ENCODE assay signal across 7 cellular contexts in the genomic region with DNA sequence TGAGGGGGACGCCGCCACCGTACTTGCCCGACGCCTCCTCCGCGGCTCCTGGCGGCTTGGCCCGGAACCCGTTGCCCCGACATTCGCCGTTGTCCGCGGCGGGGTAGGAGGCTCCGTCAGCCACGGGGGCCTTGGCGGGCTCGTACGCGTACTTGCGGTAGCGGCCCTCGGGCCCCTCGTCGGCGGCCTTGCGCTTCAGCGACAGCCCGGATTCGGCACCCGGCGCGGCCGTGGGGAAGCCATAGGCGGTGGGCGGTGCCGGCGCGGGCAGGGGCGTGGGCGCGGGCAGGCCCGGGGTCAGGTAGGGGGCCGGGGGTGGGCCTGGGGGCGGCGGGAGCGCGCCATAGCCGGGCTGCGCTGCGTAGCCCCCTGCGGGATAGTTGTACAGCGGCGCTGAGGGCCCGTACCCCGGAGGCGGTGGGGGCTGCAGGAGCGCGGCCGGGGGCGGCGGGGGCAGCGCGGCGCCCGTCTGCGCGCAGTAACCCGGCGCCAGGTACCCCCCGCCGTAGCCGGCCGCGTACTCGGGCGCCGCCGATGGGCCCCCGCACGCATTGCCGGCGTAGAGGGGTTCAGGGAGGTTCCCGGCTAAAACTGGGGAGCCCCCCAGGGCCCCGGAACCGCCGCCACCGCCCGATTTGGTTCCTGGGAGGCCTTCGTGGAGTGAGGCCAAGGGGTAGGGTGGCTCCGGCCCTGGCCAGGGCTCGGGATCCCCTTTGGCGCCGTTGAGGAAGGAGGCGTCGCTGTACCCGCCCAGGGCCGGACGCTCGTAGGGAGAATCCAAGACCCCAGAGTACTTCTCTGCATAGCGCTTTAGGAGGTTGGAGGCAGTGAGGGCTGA. TPM values are rescaled to one million over a fixed set of nuclear protein-coding genes. Genes with fewer than 3 reads are reported as not detected.
DNase-seq lines count a peak whose midpoint lies in the region; ATAC-seq and TF ChIP-seq lines count a peak whose summit lies in the region.

No MANE protein-coding gene starts in this region.

- no peak overlapping the region for H3K4me2 ChIP-seq in PC-9

- intact Hi-C loops in activated T-helper 2 cell treated with anti-CD3 and anti-CD28 coated beads, Interferon-gamma antibody, Interleukin-2, Interleukin-4, amounts not matched to agents 10 μg/mL and 5 μg/mL and 100 μg/mL, durations not matched to agents 14 hours and 24 hours and 36 hours (cut with micrococcal nuclease) = loop anchor here (5.0 to 10.0 kb wide), 2 partner anchors 227 to 399 kb away; a partner anchor contains a TSS
- intact Hi-C loops in PC-9 (cut with micrococcal nuclease; ENCODE audit: unreplicated experiment) = loop anchor here (5.0 kb wide), 3 partner anchors 399 to 994 kb away; a partner anchor contains a TSS

- no peaks in the 10 kb centered on the region for H3F3A ChIP-seq in PC-9 (ENCODE audit: insufficient read depth, low read depth)

- peak; percentile 22 to 24 for ATAC-seq in stimulated activated naive B cell treated with anti-CD40 and anti-IgM and Interleukin-4, amounts not matched to agents 10 μg/mL and 1 μg/mL and 100 μg/mL, for 72 hours (replicated peaks)

- H3K36me3 ChIP-seq in KOPT-K1 (ENCODE audit: insufficient read depth, low read length) = no peaks in the 10 kb centered on the region
- H3K36me3 ChIP-seq in iPS-18a (ENCODE audit: control insufficient read depth, low read depth, low read length) = no peaks in the 10 kb centered on the region
- no peaks in the 10 kb centered on the region for H3K36me3 ChIP-seq in PC-9 (ENCODE audit: low read depth)

- H3K4me1 Mint-ChIP-seq in activated T-helper 2 cell treated with anti-CD3 and anti-CD28 coated beads, Interferon-gamma antibody, Interleukin-2, Interleukin-4, amounts not matched to agents 10 μg/mL and 5 μg/mL and 100 μg/mL, durations not matched to agents 14 hours and 24 hours and 36 hours (ENCODE audit: low read depth) = peaks cover 4% of the 10 kb centered on the region
- peaks cover 4 to 15% of the 10 kb centered on the region in 2 donors for H3K4me1 Mint-ChIP-seq in stimulated activated naive B cell treated with anti-CD40 and anti-IgM and Interleukin-4, amounts not matched to agents 10 μg/mL and 1 μg/mL and 100 μg/mL, for 72 hours

- no peaks in the 10 kb centered on the region for H4K20me1 ChIP-seq in PC-9 (ENCODE audit: insufficient read depth)

- POLR2A ChIA-PET in PC-9 (lab: Charles Lee; ENCODE audit: unreplicated experiment) = no interaction called here

- H3K27me3 Mint-ChIP-seq in activated T-helper 2 cell treated with anti-CD3 and anti-CD28 coated beads, Interferon-gamma antibody, Interleukin-2, Interleukin-4, amounts not matched to agents 10 μg/mL and 5 μg/mL and 100 μg/mL, durations not matched to agents 14 hours and 24 hours and 36 hours (ENCODE audit: low read depth) = peaks cover 30% of the 10 kb centered on the region
- H3K27me3 Mint-ChIP-seq in stimulated activated naive B cell treated with anti-CD40 and anti-IgM and Interleukin-4, amounts not matched to agents 10 μg/mL and 1 μg/mL and 100 μg/mL, for 72 hours = peaks cover 9 to 31% of the 10 kb centered on the region in 2 donors

- H3K36me3 Mint-ChIP-seq in activated T-helper 2 cell treated with anti-CD3 and anti-CD28 coated beads, Interferon-gamma antibody, Interleukin-2, Interleukin-4, amounts not matched to agents 10 μg/mL and 5 μg/mL and 100 μg/mL, durations not matched to agents 14 hours and 24 hours and 36 hours (ENCODE audit: low read depth) = no peaks in the 10 kb centered on the region
- peaks cover 0 to 3% of the 10 kb centered on the region in 2 donors for H3K36me3 Mint-ChIP-seq in stimulated activated naive B cell treated with anti-CD40 and anti-IgM and Interleukin-4, amounts not matched to agents 10 μg/mL and 1 μg/mL and 100 μg/mL, for 72 hours

- BruUV-seq in PC-9 (replicated peaks; lab: Mats Ljungman, UMichigan) = no TSS peak

- no peak overlapping the region for H3K27ac Mint-ChIP-seq in activated T-helper 2 cell treated with anti-CD3 and anti-CD28 coated beads, Interferon-gamma antibody, Interleukin-2, Interleukin-4, amounts not matched to agents 10 μg/mL and 5 μg/mL and 100 μg/mL, durations not matched to agents 14 hours and 24 hours and 36 hours
- H3K27ac Mint-ChIP-seq in stimulated activated naive B cell treated with anti-CD40 and anti-IgM and Interleukin-4, amounts not matched to agents 10 μg/mL and 1 μg/mL and 100 μg/mL, for 72 hours = no peak overlapping the region

- H3K4me1 ChIP-seq in iPS-18a (ENCODE audit: control insufficient read depth, low read depth, low read length) (peaks cover 4% of the 10 kb centered on the region), PC-9 (replicated peaks; ENCODE audit: insufficient read depth) (no peaks in the 10 kb centered on the region)

- H3K4me3 ChIP-seq in iPS-18a (ENCODE audit: low read length) (peak overlapping the region; percentile 56), PC-9 (no peak overlapping the region)

- peak overlapping the region; percentile 30 for H3K4me3 Mint-ChIP-seq in activated T-helper 2 cell treated with anti-CD3 and anti-CD28 coated beads, Interferon-gamma antibody, Interleukin-2, Interleukin-4, amounts not matched to agents 10 μg/mL and 5 μg/mL and 100 μg/mL, durations not matched to agents 14 hours and 24 hours and 36 hours (ENCODE audit: low read depth)
- H3K4me3 Mint-ChIP-seq in stimulated activated naive B cell treated with anti-CD40 and anti-IgM and Interleukin-4, amounts not matched to agents 10 μg/mL and 1 μg/mL and 100 μg/mL, for 72 hours = peak overlapping the region; percentile 57 to 79

- no peaks in the 10 kb centered on the region for H3K9me3 ChIP-seq in KOPT-K1 (ENCODE audit: insufficient read depth, low read length, poor library complexity, severe bottlenecking)
- H3K9me3 ChIP-seq in iPS-18a (ENCODE audit: control insufficient read depth, low read depth, low read length) = no peaks in the 10 kb centered on the region
- H3K9me3 ChIP-seq in PC-9 (ENCODE audit: insufficient read depth, low read depth) = no peaks in the 10 kb centered on the region

- no peak for DNase-seq in activated T-helper 2 cell treated with anti-CD3 and anti-CD28 coated beads, Interferon-gamma antibody, Interleukin-2, Interleukin-4, amounts not matched to agents 10 μg/mL and 5 μg/mL and 100 μg/mL, durations not matched to agents 14 hours and 24 hours and 36 hours (ENCODE audit: low spot score)
- no peak for DNase-seq in stimulated activated naive B cell treated with anti-CD40 and anti-IgM and Interleukin-4, amounts not matched to agents 10 μg/mL and 1 μg/mL and 100 μg/mL, for 72 hours
- DNase-seq in PC-9 (no peak), dermis blood vessel endothelial cell (no peak), dedifferentiated amniotic fluid mesenchymal stem cell (ENCODE audit: extremely low spot score) (no peak)

- peak overlapping the region; percentile 59 for H3K9ac ChIP-seq in iPS-18a (ENCODE audit: low read length)

- no peaks in the 10 kb centered on the region for H3K9me2 ChIP-seq in PC-9 (ENCODE audit: insufficient read depth)

- peaks cover 32% of the 10 kb centered on the region for H3K27me3 ChIP-seq in iPS-18a (ENCODE audit: control insufficient read depth, insufficient read depth, low read length)
- H3K27me3 ChIP-seq in PC-9 (ENCODE audit: insufficient read depth, low read depth) = peaks cover 22% of the 10 kb centered on the region

- H2AFZ ChIP-seq in PC-9 = no peak overlapping the region

- CTCF ChIA-PET in PC-9 (lab: Charles Lee) = no interaction called here

- H3K27ac ChIP-seq in KOPT-K1 (ENCODE audit: low read depth, low read length, poor library complexity, severe bottlenecking) (peak overlapping the region; percentile 92), iPS-18a (ENCODE audit: low read length) (no peak overlapping the region), PC-9 (no peak overlapping the region)

- no peaks in the 10 kb centered on the region for H3K9me3 Mint-ChIP-seq in activated T-helper 2 cell treated with anti-CD3 and anti-CD28 coated beads, Interferon-gamma antibody, Interleukin-2, Interleukin-4, amounts not matched to agents 10 μg/mL and 5 μg/mL and 100 μg/mL, durations not matched to agents 14 hours and 24 hours and 36 hours
- no peaks in the 10 kb centered on the region for H3K9me3 Mint-ChIP-seq in stimulated activated naive B cell treated with anti-CD40 and anti-IgM and Interleukin-4, amounts not matched to agents 10 μg/mL and 1 μg/mL and 100 μg/mL, for 72 hours

- no peak for TF ChIP-seq CTCF in PC-9 (conservative IDR thresholded peaks at IDR 0.05)

- no peaks in the 10 kb centered on the region for H3K79me2 ChIP-seq in PC-9 (ENCODE audit: low read depth)

RNA-seq across cellular contexts. Expression of a gene that starts 26.9 kb away (rescaled TPM):
- 0.30 TPM in 2 replicates for total RNA-seq in activated T-helper 2 cell treated with anti-CD3 and anti-CD28 coated beads, Interferon-gamma antibody, Interleukin-2, Interleukin-4, amounts not matched to agents 10 μg/mL and 5 μg/mL and 100 μg/mL, durations not matched to agents 14 hours and 24 hours and 36 hours
- total RNA-seq in PC-9 (2021) = not detected in 2 replicates
- total RNA-seq in dermis blood vessel endothelial cell = 0.74 and 1.2 TPM in 2 replicates
